In the genomic region with DNA sequence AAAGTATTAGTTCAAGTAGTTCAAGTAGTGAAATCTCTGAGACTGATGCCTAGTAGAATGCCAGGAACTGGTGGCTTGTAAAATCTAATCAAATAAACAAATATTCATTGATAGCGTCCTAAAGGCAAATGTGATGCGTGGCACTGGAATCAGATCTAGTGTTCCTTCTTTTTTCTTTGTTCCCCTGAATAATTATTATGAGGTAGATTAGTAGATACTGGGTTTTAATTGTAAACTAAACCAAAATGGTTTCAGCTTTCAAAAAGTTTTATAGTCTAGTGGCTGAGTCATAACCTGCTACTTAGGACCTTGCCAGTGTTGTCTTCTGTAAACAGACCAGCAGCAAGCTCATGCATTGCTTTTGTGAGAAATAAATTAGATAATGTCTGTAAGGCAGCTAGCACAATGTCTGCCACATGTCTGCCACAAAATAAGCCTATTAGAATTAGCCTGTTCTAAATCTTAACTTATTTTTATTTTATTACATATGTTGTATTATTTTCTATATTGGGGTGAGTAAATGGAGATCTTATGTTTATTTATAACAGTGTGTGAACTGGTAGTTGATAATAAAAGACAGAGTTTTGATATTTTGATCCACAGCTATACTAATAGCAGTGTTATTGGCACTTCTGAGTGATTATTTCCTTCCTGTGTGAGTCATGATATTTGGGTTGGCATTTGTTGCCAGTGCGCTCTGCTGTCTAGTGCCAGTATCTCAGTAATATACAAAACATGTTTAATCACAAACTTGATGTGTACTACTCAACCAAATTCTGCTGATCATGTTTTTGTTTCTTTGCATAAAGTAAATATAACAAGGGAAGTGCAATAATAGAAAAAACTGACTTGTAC, we compare ENCODE assay signal across 9 cellular contexts.
A peak's percentile ranks its signal among the peaks of the same experiment; 100 is the strongest.
DNase-seq lines count a peak whose midpoint lies in the region; ATAC-seq and TF ChIP-seq lines count a peak whose summit lies in the region.
"Had no signal": no experiment of that assay in that cellular context is flagged by ENCODE, and none has a peak within 500 bp of the region (broad histone marks: within the 10 kb centered on the region; RNA-seq: fewer than 3 reads in every experiment).

No MANE protein-coding gene starts in this region.

- ATAC-seq in left lung: peak; percentile 87
- ATAC-seq in HG02610 (IDR thresholded peaks at IDR 0.05; ENCODE audit: unreplicated experiment): no peak
- no peak for ATAC-seq in HG02852 (IDR thresholded peaks at IDR 0.05; ENCODE audit: unreplicated experiment)

- no peak overlapping the region for H3K9ac ChIP-seq in adipocyte (ENCODE audit: low read length)

- H3K4me3 ChIP-seq in LNCaP clone FGC (ENCODE audit: low read depth, low read length) (no peak overlapping the region; the same call in 1 of the 2 replicates), adipocyte (ENCODE audit: low read length) (peak overlapping the region; percentile 13), left lung (no peak overlapping the region)
- H3K4me3 ChIP-seq: esophagus muscularis mucosa had no signal

- H3K27me3 ChIP-seq in adipocyte (replicated peaks; ENCODE audit: control insufficient read depth, insufficient read depth, low read length): no peaks in the 10 kb centered on the region
- H3K27me3 ChIP-seq in left lung: no peaks in the 10 kb centered on the region
- H3K27me3 ChIP-seq: esophagus muscularis mucosa had no signal

- H3K9me3 ChIP-seq in adipocyte (ENCODE audit: control insufficient read depth, low read length) (no peaks in the 10 kb centered on the region), left lung (peaks cover 0 to 6% of the 10 kb centered on the region in 2 donors)

- intact Hi-C loops in left lung (cut with DNase I): no loop called here

- TF ChIP-seq CTCF in LNCaP clone FGC (IDR thresholded peaks at IDR 0.05; ENCODE audit: control insufficient read depth, extremely low read depth, insufficient read depth) (no peak), left lung (IDR thresholded peaks at IDR 0.05) (no peak)

- peaks cover 25% of the 10 kb centered on the region for H3K4me1 ChIP-seq in adipocyte (ENCODE audit: control insufficient read depth, insufficient read depth, low read length)
- no peaks in the 10 kb centered on the region for H3K4me1 ChIP-seq in left lung

- H3K27ac ChIP-seq in left lung (peak overlapping the region in 1 of 2 donors; percentile 4), caudate nucleus (ENCODE audit: low read depth, low read length) (no peak overlapping the region)
- H3K27ac ChIP-seq: esophagus muscularis mucosa had no signal

- DNase-seq in Ammon's horn (ENCODE audit: low spot score): peak; percentile 20
- DNase-seq in LNCaP clone FGC (ENCODE audit: low read depth): peak; percentile 75
- peak; percentile 61 for DNase-seq in adipocyte (ENCODE audit: low read depth)
- no peak for DNase-seq in left lung
- DNase-seq in caudate nucleus (lab: John Stamatoyannopoulos, UW): no peak
- no peak for DNase-seq in stimulated activated CD4-positive, alpha-beta T cell treated with anti-CD3 and anti-CD28 coated beads, Interleukin-15, amount 100 ng/mL, for 24 hours

- H3K36me3 ChIP-seq in adipocyte (ENCODE audit: control insufficient read depth, insufficient read depth, low read length, severe bottlenecking): peaks cover 14% of the 10 kb centered on the region
- no peaks in the 10 kb centered on the region for H3K36me3 ChIP-seq in left lung
- H3K36me3 ChIP-seq: esophagus muscularis mucosa had no signal

Comparison
In these comparisons a context has a peak if more than half of its experiments do, and no peak if none do; other contexts are left out.
1. DNase-seq: peak in Ammon's horn (single experiment), LNCaP clone FGC (single experiment) and adipocyte (single experiment); none in left lung (0 of 2), caudate nucleus (0 of 61) and stimulated activated CD4-positive, alpha-beta T cell treated with anti-CD3 and anti-CD28 coated beads, Interleukin-15, amount 100 ng/mL, for 24 hours (single experiment).